In the genomic region with DNA sequence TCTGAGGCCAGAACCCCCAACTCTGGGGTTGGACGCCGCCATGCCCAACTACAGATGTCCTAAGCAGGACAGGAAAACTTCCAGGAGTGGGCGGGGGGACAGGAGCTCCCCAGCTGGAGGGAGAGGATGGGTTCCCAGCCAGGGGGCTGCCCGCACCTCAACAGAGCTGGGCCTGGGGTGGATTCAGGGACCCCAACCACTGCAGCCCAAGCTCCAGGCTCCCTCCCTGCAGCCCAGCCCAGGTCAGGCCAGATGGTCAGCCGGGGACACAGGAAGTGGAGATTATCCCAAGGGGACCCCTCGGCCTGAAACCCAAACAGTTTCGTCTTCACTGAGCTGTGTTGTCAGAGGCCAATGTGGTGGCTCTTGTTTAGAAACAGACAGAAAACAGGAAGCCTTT, we compare ENCODE assay signal across 9 cellular contexts. TPM values are rescaled to one million over a fixed set of nuclear protein-coding genes. Genes with fewer than 3 reads are reported as not detected.
A peak's percentile ranks its signal among the peaks of the same experiment; 100 is the strongest.
DNase-seq lines count a peak whose midpoint lies in the region; ATAC-seq lines count a peak whose summit lies in the region.
"Had no signal": no experiment of that assay in that cellular context is flagged by ENCODE, and none has a peak within 500 bp of the region (broad histone marks: within the 10 kb centered on the region; RNA-seq: fewer than 3 reads in every experiment).

No MANE protein-coding gene starts in this region.

- H3K4me3 ChIP-seq in BLaER1 (peak overlapping the region; percentile 51; the same call in 1 of the 2 replicates), skeletal muscle satellite cell (ENCODE audit: low read length) (no peak overlapping the region)

- peaks cover 86% of the 10 kb centered on the region for H4K20me1 ChIP-seq in BLaER1

- H3K27ac ChIP-seq in BLaER1 (peak overlapping the region; percentile 61), angular gyrus (ENCODE audit: low read depth, low read length) (peak overlapping the region; percentile 70)

- no peak for ATAC-seq in left ventricle myocardium superior

- peaks cover 16% of the 10 kb centered on the region; the same call in 1 of the 2 replicates for H3K36me3 ChIP-seq in BLaER1
- no peaks in the 10 kb centered on the region for H3K36me3 ChIP-seq in skeletal muscle satellite cell (ENCODE audit: insufficient read depth, low read length)

- H3K4me1 ChIP-seq in BLaER1 (peaks cover 85% of the 10 kb centered on the region), skeletal muscle satellite cell (ENCODE audit: control insufficient read depth, insufficient read depth, low read length) (peaks cover 65% of the 10 kb centered on the region)

- peak; percentile 51 for DNase-seq in left ventricle myocardium superior
- DNase-seq in activated CD4-positive, CD25-positive, alpha-beta regulatory T cell (lab: John Stamatoyannopoulos, UW) = no peak
- no peak for DNase-seq in KG1 (lab: John Stamatoyannopoulos, UW)
- DNase-seq in RPMI8226 = no peak
- no peak for DNase-seq in NK-92 treated with Interleukin-12 subunit alpha and Interleukin-12 subunit beta, amount 100 ng/mL, for 24 hours (lab: John Stamatoyannopoulos, UW)
- DNase-seq: NCI-H1930 had no signal

- peak overlapping the region; percentile 65; the same call in 1 of the 2 replicates for H3K9ac ChIP-seq in BLaER1
- H3K9ac ChIP-seq in skeletal muscle satellite cell (ENCODE audit: low read depth, low read length) = no peak overlapping the region

- H3K9me3 ChIP-seq in BLaER1 (no peaks in the 10 kb centered on the region), skeletal muscle satellite cell (replicated peaks; ENCODE audit: low read length) (no peaks in the 10 kb centered on the region)

- intact Hi-C loops in left ventricle myocardium superior (cut with micrococcal nuclease) = no loop called here

- peaks cover 8% of the 10 kb centered on the region; the same call in 1 of the 2 replicates for H3K27me3 ChIP-seq in BLaER1
- H3K27me3 ChIP-seq in skeletal muscle satellite cell (ENCODE audit: control insufficient read depth, insufficient read depth, low read length) = no peaks in the 10 kb centered on the region

- H3K4me2 ChIP-seq in BLaER1 = peak overlapping the region; percentile 87
- H3K4me2 ChIP-seq in skeletal muscle satellite cell (ENCODE audit: low read length) = peak overlapping the region; percentile 80

RNA-seq across cellular contexts. Expression of a gene that starts 9.4 kb away (rescaled TPM):
- total RNA-seq in left ventricle myocardium superior = 110 TPM
- 24.3 and 43.7 TPM in 2 replicates for total RNA-seq in skeletal muscle satellite cell (2012; rRNA removed)

RNA-seq across cellular contexts. Expression of a gene that starts 29.2 kb away (rescaled TPM):
- 693 TPM for total RNA-seq in left ventricle myocardium superior
- total RNA-seq in skeletal muscle satellite cell (2012; rRNA removed) = 598 and 965 TPM in 2 replicates

RNA-seq across cellular contexts. Expression of a gene that starts 49.4 kb away (rescaled TPM):
- total RNA-seq in left ventricle myocardium superior = 19.1 TPM
- total RNA-seq in skeletal muscle satellite cell (2012; rRNA removed) = 0.87 and 1.0 TPM in 2 replicates

RNA-seq across cellular contexts. Expression of a gene that starts 54.9 kb away (rescaled TPM):
- 75.5 TPM for total RNA-seq in left ventricle myocardium superior
- 156 and 193 TPM in 2 replicates for total RNA-seq in skeletal muscle satellite cell (2012; rRNA removed)
